In genomic region chr17:81690549-81690948, GRCh38 we compare ENCODE assay signal across 24 cellular contexts.
"Had no signal": no experiment of that assay in that cellular context is flagged by ENCODE, and none has a peak within 500 bp of the region (broad histone marks: within the 10 kb centered on the region; RNA-seq: fewer than 3 reads in every experiment).

No MANE protein-coding gene starts in this region.

- H3K9me3 ChIP-seq: adrenal gland, Peyer's patch, SJSA1 had no signal

- H3K27me3 Mint-ChIP-seq: activated naive CD8-positive, alpha-beta T cell treated with anti-CD3 and anti-CD28 coated beads, Interleukin-2, amount 10 ng/mL, durations not matched to agents 7 days and 5 days had no signal

- H3K27me3 ChIP-seq: adrenal gland, Peyer's patch, SJSA1 had no signal

- DNase-seq: activated CD4-positive, alpha-beta T cell treated with anti-CD3 and anti-CD28 coated beads for 4 hours; activated CD4-positive, alpha-beta T cell treated with anti-CD3 and anti-CD28 coated beads, Interleukin-2, amount 50 U/mL, for 4 hours; activated CD8-positive, alpha-beta memory T cell treated with anti-CD3 and anti-CD28 coated beads, Interleukin-2, amount 50 U/mL, for 48 hours; activated CD8-positive, alpha-beta T cell treated with anti-CD3 and anti-CD28 coated beads, Interleukin-2, amount 10 ng/mL, durations not matched to agents 7 days and 5 days; activated naive CD4-positive, alpha-beta T cell treated with anti-CD3 and anti-CD28 coated beads, Interleukin-2, amount 50 U/mL, for 16 hours; activated naive CD8-positive, alpha-beta T cell treated with anti-CD3 and anti-CD28 coated beads, Interleukin-2, amount 10 ng/mL, durations not matched to agents 7 days and 5 days; activated T-cell treated with anti-CD3 and anti-CD28 coated beads, Interleukin-2, amount 50 U/mL, for 1 hour; adrenal gland; anterior cingulate cortex; cerebellar nuclear complex; KG1; NCI-H1092; NCI-H1417 treated with DMSO at 0.1 percent for 48 hours; NCI-H187; NCI-H2081; NCI-H510A treated with DMSO at 0.1 percent for 48 hours; NCI-H69; NK-92 treated with Interleukin-12 subunit alpha and Interleukin-12 subunit beta, amount 100 ng/mL, for 24 hours; OCI-M1; Peyer's patch; SHP77 had no signal

- H3K27ac Mint-ChIP-seq: activated naive CD8-positive, alpha-beta T cell treated with anti-CD3 and anti-CD28 coated beads, Interleukin-2, amount 10 ng/mL, durations not matched to agents 7 days and 5 days; T-helper 1 cell treated with Interleukin-12 subunit alpha and Interleukin-12 subunit beta and Interleukin-4 antibody, amounts not matched to agents 30 μg/mL and 1 μg/mL, for 36 hours had no signal

- H3K4me3 ChIP-seq: adrenal gland, Peyer's patch, SJSA1 had no signal

- H3K9me3 Mint-ChIP-seq: activated naive CD8-positive, alpha-beta T cell treated with anti-CD3 and anti-CD28 coated beads, Interleukin-2, amount 10 ng/mL, durations not matched to agents 7 days and 5 days; T-helper 1 cell treated with Interleukin-12 subunit alpha and Interleukin-12 subunit beta and Interleukin-4 antibody, amounts not matched to agents 30 μg/mL and 1 μg/mL, for 36 hours had no signal

- H3K27ac ChIP-seq: adrenal gland, Peyer's patch, SJSA1 had no signal

- ATAC-seq: activated CD4-positive, CD25-positive, alpha-beta regulatory T cell treated with anti-CD3 and anti-CD28 coated beads, Interleukin-2, amount 50 U/mL, for 24 hours; activated CD8-positive, alpha-beta T cell treated with anti-CD3 and anti-CD28 coated beads, Interleukin-2, amount 10 ng/mL, durations not matched to agents 7 days and 5 days had no signal

- H3K4me3 Mint-ChIP-seq: activated CD8-positive, alpha-beta T cell treated with anti-CD3 and anti-CD28 coated beads, Interleukin-2, amount 10 ng/mL, durations not matched to agents 7 days and 5 days; activated naive CD8-positive, alpha-beta T cell treated with anti-CD3 and anti-CD28 coated beads, Interleukin-2, amount 10 ng/mL, durations not matched to agents 7 days and 5 days; T-helper 1 cell treated with Interleukin-12 subunit alpha and Interleukin-12 subunit beta and Interleukin-4 antibody, amounts not matched to agents 30 μg/mL and 1 μg/mL, for 36 hours had no signal
